Comparison of ENCODE assay signal across 1 cellular context in genomic region chr12:110280784-110281548, GRCh38.
TF ChIP-seq lines count a peak whose summit lies in the region.

Gene ATP2A2 (plus strand): TSS chr12:110281247. CDS start chr12:110281790, 543 bp downstream.

TF ChIP-seq in GM12878, 131 proteins besides CTCF, POLR2A, EP300 and RAD21 (continued from another document and continues in another):
- TF ChIP-seq SREBF1 (IDR thresholded peaks at IDR 0.05; ENCODE audit: low read length) (no peak), E2F8 (IDR thresholded peaks at IDR 0.05; ENCODE audit: low read depth, partially characterized antibody) (no peak), NFXL1 (IDR thresholded peaks at IDR 0.05; ENCODE audit: borderline replicate concordance) (no peak), ATF3 (IDR thresholded peaks at IDR 0.05; ENCODE audit: borderline replicate concordance, extremely low read depth, low read depth, low read length) (no peak), NFIC (IDR thresholded peaks at IDR 0.05; ENCODE audit: low read depth, low read length) (no peak), MAX (IDR thresholded peaks at IDR 0.05; ENCODE audit: low read depth, low read length) (peak; percentile 86), SUZ12 (IDR thresholded peaks at IDR 0.05; ENCODE audit: unreplicated experiment) (no peak), STAT3 (IDR thresholded peaks at IDR 0.05; ENCODE audit: low read depth, low read length) (no peak), NR2F1 (conservative IDR thresholded peaks at IDR 0.05) (0 out of 2 replicates have a peak, but pooled peaks have one; percentile 23), HSF1 (IDR thresholded peaks at IDR 0.05; ENCODE audit: low read depth, low read length) (no peak), MXI1 (IDR thresholded peaks at IDR 0.05; ENCODE audit: low read depth, low read length) (0 out of 2 replicates have a peak, but pooled peaks have one; percentile 18), RUNX3 (IDR thresholded peaks at IDR 0.05; ENCODE audit: low read length) (peak; percentile 73), CHD2 (IDR thresholded peaks at IDR 0.05; ENCODE audit: borderline replicate concordance, low read depth, low read length) (peak; percentile 44; the same call in 1 of the 2 replicates), POU2F2 (IDR thresholded peaks at IDR 0.05; ENCODE audit: borderline replicate concordance, low read depth, low read length) (peak; percentile 65; the same call in 2 of the 3 replicates), RBBP5 (conservative IDR thresholded peaks at IDR 0.05) (no peak), ELK1 (IDR thresholded peaks at IDR 0.05; ENCODE audit: low read depth, low read length) (no peak), LARP7 (IDR thresholded peaks at IDR 0.05) (peak; percentile 72), USF1 (IDR thresholded peaks at IDR 0.05; ENCODE audit: borderline replicate concordance, extremely low read length, insufficient read depth, low read depth, low read length) (no peak), SIN3A (IDR thresholded peaks at IDR 0.05; ENCODE audit: low read depth, low read length) (no peak; the same call in 1 of the 2 replicates), PML (IDR thresholded peaks at IDR 0.05; ENCODE audit: low read length) (peak; percentile 44; the same call in 1 of the 2 replicates), RELB (IDR thresholded peaks at IDR 0.05; ENCODE audit: low read depth) (no peak), E2F4 (IDR thresholded peaks at IDR 0.05; ENCODE audit: low read depth, low read length) (no peak), IKZF1 (conservative IDR thresholded peaks at IDR 0.05) (peak; percentile 76), IRF3 (IDR thresholded peaks at IDR 0.05) (0 out of 2 replicates have a peak, but pooled peaks have one; percentile 13), DPF2 (IDR thresholded peaks at IDR 0.05) (peak; percentile 71; the same call in 1 of the 2 replicates), IRF4 (IDR thresholded peaks at IDR 0.05; ENCODE audit: low read depth, low read length) (no peak), RAD51 (IDR thresholded peaks at IDR 0.05) (no peak), ZBTB4 (CRISPR knock-in tag; IDR thresholded peaks at IDR 0.05) (no peak), TARDBP (IDR thresholded peaks at IDR 0.05; ENCODE audit: borderline replicate concordance) (no peak; the same call in 1 of the 2 replicates), PAX8 (IDR thresholded peaks at IDR 0.05) (no peak), ZBTB11 (CRISPR knock-in tag; IDR thresholded peaks at IDR 0.05) (no peak), KLF5 (IDR thresholded peaks at IDR 0.05; ENCODE audit: partially characterized antibody) (peak; percentile 68), ATF2 (IDR thresholded peaks at IDR 0.05; ENCODE audit: low read length) (no peak), ZNF217 (IDR thresholded peaks at IDR 0.05) (no peak), SPI1 (IDR thresholded peaks at IDR 0.05; ENCODE audit: borderline replicate concordance, insufficient read depth, low read depth, low read length) (no peak), KDM1A (IDR thresholded peaks at IDR 0.05; ENCODE audit: borderline replicate concordance) (no peak)
